ENCODE assay signal across 1 cellular context in genomic region chr1:18858070-18858688, GRCh38.
TF ChIP-seq lines count a peak whose summit lies in the region.

No MANE protein-coding gene starts in this region.

TF ChIP-seq in H1, 55 proteins besides CTCF, POLR2A, EP300 and RAD21:
- TF ChIP-seq CREB1 (IDR thresholded peaks at IDR 0.05), result no peak
- no peak for TF ChIP-seq TCF12 (IDR thresholded peaks at IDR 0.05; ENCODE audit: low read depth, low read length)
- no peak for TF ChIP-seq KDM5A (IDR thresholded peaks at IDR 0.05; ENCODE audit: low read length)
- TF ChIP-seq NANOG (IDR thresholded peaks at IDR 0.05; ENCODE audit: insufficient read depth, low read depth, low read length, poor library complexity, severe bottlenecking), result no peak
- TF ChIP-seq CHD1 (IDR thresholded peaks at IDR 0.05; ENCODE audit: low read depth, low read length), result no peak
- no peak for TF ChIP-seq SIN3A (conservative IDR thresholded peaks at IDR 0.05 in 1 of 2, IDR thresholded peaks at IDR 0.05 in 1 of 2; ENCODE audit: low read depth in 1 of 2, low read length in 2 of 2)
- no peak for TF ChIP-seq CBX8 (IDR thresholded peaks at IDR 0.05; ENCODE audit: borderline replicate concordance, low read depth, low read length)
- TF ChIP-seq FOSL1 (IDR thresholded peaks at IDR 0.05; ENCODE audit: insufficient read depth, low read depth, low read length), result no peak
- TF ChIP-seq EZH2 (IDR thresholded peaks at IDR 0.05; ENCODE audit: low read depth, low read length, severe bottlenecking), result no peak
- TF ChIP-seq ATF3 (IDR thresholded peaks at IDR 0.05; ENCODE audit: insufficient read depth, low read depth, low read length), result no peak
- TF ChIP-seq HDAC2 (IDR thresholded peaks at IDR 0.05; ENCODE audit: borderline replicate concordance in 1 of 2, low read depth in 2 of 2, low read length in 2 of 2), result no peak
- TF ChIP-seq USF2 (IDR thresholded peaks at IDR 0.05; ENCODE audit: low read length), result no peak
- no peak for TF ChIP-seq NRF1 (IDR thresholded peaks at IDR 0.05; ENCODE audit: low read depth, low read length)
- no peak for TF ChIP-seq KDM4A (IDR thresholded peaks at IDR 0.05; ENCODE audit: low read depth, low read length, severe bottlenecking)
- no peak for TF ChIP-seq GABPA (IDR thresholded peaks at IDR 0.05; ENCODE audit: borderline replicate concordance, insufficient read depth, low read length)
- no peak for TF ChIP-seq EGR1 (IDR thresholded peaks at IDR 0.05; ENCODE audit: borderline replicate concordance, low read depth, low read length)
- TF ChIP-seq BACH1 (IDR thresholded peaks at IDR 0.05; ENCODE audit: low read length), result no peak
- TF ChIP-seq POLR2AphosphoS5 (IDR thresholded peaks at IDR 0.05; ENCODE audit: low read depth, low read length), result no peak
